In the genomic region with DNA sequence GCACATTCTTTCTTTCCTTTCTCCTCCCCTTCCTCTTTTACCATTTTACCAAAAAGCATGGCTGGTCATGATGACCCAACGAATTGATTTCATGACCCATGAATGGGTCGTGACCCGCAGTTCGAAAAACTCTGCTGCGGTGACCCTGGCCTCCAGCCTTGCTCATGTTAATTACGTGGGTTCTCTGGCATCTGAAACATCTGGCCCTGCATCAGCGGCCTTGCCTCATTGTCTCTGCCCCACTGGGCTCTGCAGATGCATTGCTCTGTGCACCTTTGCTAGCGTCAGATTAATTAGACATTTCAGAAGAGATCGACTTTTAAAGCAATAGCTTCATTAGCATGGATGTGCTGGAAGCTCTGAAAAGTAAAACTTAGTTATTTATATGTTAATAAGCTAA, we compare ENCODE assay signal across 23 cellular contexts.
DNase-seq lines count a peak whose midpoint lies in the region; ATAC-seq, FAIRE-seq and TF ChIP-seq lines count a peak whose summit lies in the region.
"Had no signal": no experiment of that assay in that cellular context is flagged by ENCODE, and none has a peak within 500 bp of the region (broad histone marks: within the 10 kb centered on the region; RNA-seq: fewer than 3 reads in every experiment).

No MANE protein-coding gene starts in this region.

- H3K9me3 ChIP-seq in H9 (ENCODE audit: control insufficient read depth, low read depth, low read length) (no peaks in the 10 kb centered on the region), GM12878 (replicated peaks; ENCODE audit: control insufficient read depth, insufficient read depth, low read length) (no peaks in the 10 kb centered on the region), iPS DF 6.9 (ENCODE audit: control insufficient read depth, insufficient read depth, low read length) (no peaks in the 10 kb centered on the region)
- H3K9me3 ChIP-seq: BLaER1, SJCRH30 had no signal

- H3K36me3 Mint-ChIP-seq in H9 (ENCODE audit: insufficient read depth in 1 of 3, low read depth in 3 of 3), result peaks cover 0 to 5% (median 0%) of the 10 kb centered on the region in 3 experiments; a peak in 1 of 7 replicates
- H3K36me3 Mint-ChIP-seq in nephron progenitor cell (ENCODE audit: low read depth), result no peaks in the 10 kb centered on the region
- H3K36me3 Mint-ChIP-seq: CD4-positive, alpha-beta memory T cell had no signal

- no peak overlapping the region for H3T11ph ChIP-seq in H9 (ENCODE audit: low read length)

- intact Hi-C loops in GM12878 (cut with micrococcal nuclease; ENCODE audit: unreplicated experiment), result no loop called here

- H4K8ac ChIP-seq in H9 (replicated peaks; ENCODE audit: insufficient read length, low read depth, low read length), result no peak overlapping the region

- no peaks in the 10 kb centered on the region for H4K20me1 ChIP-seq in H9 (ENCODE audit: control insufficient read depth, insufficient read depth, insufficient read length)
- H4K20me1 ChIP-seq in GM12878 (ENCODE audit: control insufficient read depth, insufficient read depth), result no peaks in the 10 kb centered on the region
- H4K20me1 ChIP-seq: BLaER1 had no signal

- H3K4me3 ChIP-seq in GM12878 (no peak overlapping the region), iPS DF 6.9 (ENCODE audit: low read length) (no peak overlapping the region)
- H3K4me3 ChIP-seq: BLaER1, SJCRH30 had no signal

- no peaks in the 10 kb centered on the region for H3K27me3 ChIP-seq in H9 (ENCODE audit: insufficient read depth, low read length)
- no peaks in the 10 kb centered on the region for H3K27me3 ChIP-seq in GM12878 (replicated peaks in 1 of 2; ENCODE audit: control insufficient read depth in 2 of 2, insufficient read depth in 2 of 2, low read length in 1 of 2)
- no peaks in the 10 kb centered on the region for H3K27me3 ChIP-seq in iPS DF 6.9 (ENCODE audit: control insufficient read depth, insufficient read depth, low read length)
- H3K27me3 ChIP-seq: BLaER1, SJCRH30 had no signal

- H2AFZ ChIP-seq in H9 (ENCODE audit: low read length) (no peak overlapping the region), GM12878 (ENCODE audit: control insufficient read depth, low read depth, low read length) (no peak overlapping the region)

- TF ChIP-seq CTCF in H9 (conservative IDR thresholded peaks at IDR 0.05) (no peak), GM12878 (IDR thresholded peaks at IDR 0.05 in 2 of 3, conservative IDR thresholded peaks at IDR 0.05 in 1 of 3; ENCODE audit: control insufficient read depth in 2 of 3, extremely low read depth in 1 of 3, insufficient read depth in 1 of 3, low read depth in 3 of 3, low read length in 3 of 3) (no peak), nephron progenitor cell (IDR thresholded peaks at IDR 0.05) (no peak)

- TF ChIP-seq RAD21 in GM12878 (IDR thresholded peaks at IDR 0.05; ENCODE audit: insufficient read depth, low read depth, low read length), result no peak

- TF ChIP-seq POLR2A in GM12878 (IDR thresholded peaks at IDR 0.05; ENCODE audit: low read depth, low read length), result no peak

- no peak overlapping the region for H3K9ac ChIP-seq in H9 (ENCODE audit: extremely low read depth, insufficient read length, low read length)
- no peak overlapping the region for H3K9ac ChIP-seq in GM12878 (ENCODE audit: control insufficient read depth, insufficient read depth, low read length)
- H3K9ac ChIP-seq: BLaER1 had no signal

- no peak overlapping the region for H4K5ac ChIP-seq in H9 (ENCODE audit: insufficient read length, low read depth, low read length)

- SMC1A ChIA-PET in GM12878 (lab: Charles Lee; ENCODE audit: uncharacterized antibody, unreplicated experiment), result no interaction called here

- no TSS peak for BruUV-seq in GM12878 (replicated peaks; lab: Mats Ljungman, UMichigan)

- H3K27ac Mint-ChIP-seq in H9, result no peak overlapping the region; a peak in 1 of 7 replicates
- H3K27ac Mint-ChIP-seq in nephron progenitor cell, result no peak overlapping the region
- H3K27ac Mint-ChIP-seq: CD4-positive, alpha-beta memory T cell had no signal

- RAD21 ChIA-PET in GM12878 (lab: Charles Lee; ENCODE audit: unreplicated experiment), result no interaction called here

- in situ Hi-C loops in GM12878 (cut with MboI), result no loop called here

- H3K27me3 Mint-ChIP-seq in H9 (ENCODE audit: low read depth), result no peaks in the 10 kb centered on the region; the same call in 1 of the 2 replicates
- peaks cover 16% of the 10 kb centered on the region for H3K27me3 Mint-ChIP-seq in nephron progenitor cell (ENCODE audit: low read depth, poor library complexity)

- no peak overlapping the region for H2BK15ac ChIP-seq in H9 (ENCODE audit: low read depth, low read length)

- H3K4me1 ChIP-seq in H9 (ENCODE audit: insufficient read depth, low read length) (peaks cover 11% of the 10 kb centered on the region; the same call in 1 of the 2 replicates), GM12878 (ENCODE audit: control insufficient read depth, insufficient read depth, low read length) (no peaks in the 10 kb centered on the region), iPS DF 6.9 (ENCODE audit: control insufficient read depth, insufficient read depth, low read length) (peaks cover 6% of the 10 kb centered on the region; the same call in 1 of the 2 replicates)
- H3K4me1 ChIP-seq: SJCRH30 had no signal

- no peak for FAIRE-seq in GM12878 (lab: Jason Lieb, UNC)
- FAIRE-seq: A204.1, GM12892, GM18507, H54 had no signal

- H3K27ac ChIP-seq in H9 (ENCODE audit: insufficient read length, low read depth, low read length) (no peak overlapping the region), GM12878 (ENCODE audit: control insufficient read depth, insufficient read depth) (no peak overlapping the region), iPS DF 6.9 (ENCODE audit: low read length) (no peak overlapping the region)
- H3K27ac ChIP-seq: BLaER1, RWPE1, SJCRH30 had no signal

- TF ChIP-seq EP300 in GM12878 (IDR thresholded peaks at IDR 0.05; ENCODE audit: borderline replicate concordance in 1 of 2, control insufficient read depth in 1 of 2, low read depth in 2 of 2, low read length in 2 of 2), result no peak

- CTCF ChIA-PET in GM12878 (lab: Yijun Ruan, JAX), result no interaction called here

- H3K18ac ChIP-seq in H9 (ENCODE audit: insufficient read length, low read depth, low read length), result no peak overlapping the region

- no CpG with 5 or more reads among the region's 9 CpGs for WGBS in H9 (ENCODE audit: extremely low coverage, insufficient read length, low lambda C conversion rate)
- WGBS in GM12878 (ENCODE audit: insufficient coverage, insufficient replicate concordance, low lambda C conversion rate, missing lambda C conversion rate), result 48% methylated on average over 9 of the region's 9 CpGs
- WGBS in iPS DF 6.9 (ENCODE audit: insufficient coverage, insufficient read length), result no CpG with 5 or more reads among the region's 9 CpGs

- POLR2A ChIA-PET in GM12878 (lab: Charles Lee), result interaction anchor here (0.6 kb wide), 1 partner anchor 75 kb away, joined by 5 read pairs; no protein-coding TSS in a partner anchor

- H2BK5ac ChIP-seq in H9 (ENCODE audit: insufficient read length, low read length), result no peak overlapping the region

- H3K23me2 ChIP-seq in H9 (ENCODE audit: insufficient read length, low read depth, low read length, poor library complexity, severe bottlenecking), result no peaks in the 10 kb centered on the region

- no peak overlapping the region for H2AK5ac ChIP-seq in H9 (ENCODE audit: insufficient read length, low read length)

- no peak overlapping the region for H2BK20ac ChIP-seq in H9 (ENCODE audit: low read depth, low read length, poor library complexity, severe bottlenecking)

- DNase-seq in H9, result peak; percentile 65
- no peak for DNase-seq in GM12878 (ENCODE audit: low read depth, low spot score)
- DNase-seq in iPS DF 6.9 (ENCODE audit: low read depth, low spot score), result peak; percentile 29
- DNase-seq in nephron progenitor cell, result peak; percentile 10
- no peak for DNase-seq in NCI-H2029 treated with DMSO at 0.1 percent for 48 hours (lab: John Stamatoyannopoulos, UW)
- no peak for DNase-seq in effector CD8-positive, alpha-beta T cell (lab: John Stamatoyannopoulos, UW)
- DNase-seq in NK-92 treated with Interleukin-12 subunit alpha and Interleukin-12 subunit beta, amount 100 ng/mL, for 24 hours (lab: John Stamatoyannopoulos, UW), result no peak
- DNase-seq: CD4-positive, alpha-beta memory T cell; DMS153; NCI-H1048; NCI-H1436; NCI-H2081 treated with DMSO at 0.1 percent for 48 hours; NCI-H510A; NCI-H748 treated with DMSO at 0.1 percent for 48 hours; OCI-M1; SJCRH30 had no signal

- H3K79me1 ChIP-seq in H9 (ENCODE audit: insufficient read depth, low read depth, low read length, poor library complexity, severe bottlenecking), result no peaks in the 10 kb centered on the region

- H3K4me3 Mint-ChIP-seq in H9, result no peak overlapping the region
- H3K4me3 Mint-ChIP-seq in nephron progenitor cell, result no peak overlapping the region
- H3K4me3 Mint-ChIP-seq: CD4-positive, alpha-beta memory T cell had no signal

- no peaks in the 10 kb centered on the region for H3K36me3 ChIP-seq in GM12878 (ENCODE audit: control insufficient read depth in 2 of 2, insufficient read depth in 2 of 2, low read length in 1 of 2)
- H3K36me3 ChIP-seq in iPS DF 6.9 (ENCODE audit: control insufficient read depth, insufficient read depth, low read length), result no peaks in the 10 kb centered on the region
- H3K36me3 ChIP-seq: BLaER1, SJCRH30 had no signal

- H4K91ac ChIP-seq in H9 (ENCODE audit: insufficient read length, low read depth, low read length), result no peak overlapping the region

- H3K4me2 ChIP-seq in H9 (ENCODE audit: insufficient read depth, insufficient read length, low read length) (peak overlapping the region; percentile 21), GM12878 (ENCODE audit: control insufficient read depth, insufficient read depth) (no peak overlapping the region)
- H3K4me2 ChIP-seq: BLaER1 had no signal

- no peak overlapping the region for H3K4ac ChIP-seq in H9 (ENCODE audit: low read depth, low read length)

- H2BK12ac ChIP-seq in H9 (ENCODE audit: insufficient read length, low read depth, low read length), result no peak overlapping the region

- H2BK120ac ChIP-seq in H9 (ENCODE audit: low read depth, low read length, poor library complexity, severe bottlenecking), result no peak overlapping the region

- H3K79me2 ChIP-seq in H9 (ENCODE audit: insufficient read depth, low read length) (no peaks in the 10 kb centered on the region), GM12878 (ENCODE audit: control insufficient read depth, insufficient read depth, low read length) (no peaks in the 10 kb centered on the region)

- H3K4me1 Mint-ChIP-seq in H9, result peaks cover 32% of the 10 kb centered on the region in 2 experiments
- H3K4me1 Mint-ChIP-seq in nephron progenitor cell, result peaks cover 5% of the 10 kb centered on the region
- H3K4me1 Mint-ChIP-seq: CD4-positive, alpha-beta memory T cell had no signal

- no peak overlapping the region for H3K23ac ChIP-seq in H9 (ENCODE audit: insufficient read length, low read depth, low read length)

- no peak overlapping the region for H3K56ac ChIP-seq in H9 (ENCODE audit: insufficient read length, low read depth, low read length)

- no peak overlapping the region for H3K14ac ChIP-seq in H9 (ENCODE audit: insufficient read depth, low read length)

- H3K9me3 Mint-ChIP-seq in H9, result peaks cover 3 to 11% of the 10 kb centered on the region in 2 experiments; a peak in 3 of 5 replicates
- H3K9me3 Mint-ChIP-seq in nephron progenitor cell, result peaks cover 4% of the 10 kb centered on the region

- no peak; the same call in 2 of the 3 replicates for ATAC-seq in GM12878
- no peak for ATAC-seq in GM19452 (IDR thresholded peaks at IDR 0.05; ENCODE audit: unreplicated experiment)

TF ChIP-seq in GM12878, 131 proteins besides CTCF, POLR2A, EP300 and RAD21 (continues in another document):
- peak; percentile 32; the same call in 1 of the 2 replicates for TF ChIP-seq NR2C1 (IDR thresholded peaks at IDR 0.05)

Comparison
In these comparisons a context has a peak if more than half of its experiments do, and no peak if none do; other contexts are left out.
1. DNase-seq: peak in H9 (single experiment), iPS DF 6.9 (single experiment) and nephron progenitor cell (single experiment); none in GM12878 (single experiment), NCI-H2029 treated with DMSO at 0.1 percent for 48 hours (single experiment), effector CD8-positive, alpha-beta T cell (single experiment) and NK-92 treated with Interleukin-12 subunit alpha and Interleukin-12 subunit beta, amount 100 ng/mL, for 24 hours (single experiment).